In the genomic region with DNA sequence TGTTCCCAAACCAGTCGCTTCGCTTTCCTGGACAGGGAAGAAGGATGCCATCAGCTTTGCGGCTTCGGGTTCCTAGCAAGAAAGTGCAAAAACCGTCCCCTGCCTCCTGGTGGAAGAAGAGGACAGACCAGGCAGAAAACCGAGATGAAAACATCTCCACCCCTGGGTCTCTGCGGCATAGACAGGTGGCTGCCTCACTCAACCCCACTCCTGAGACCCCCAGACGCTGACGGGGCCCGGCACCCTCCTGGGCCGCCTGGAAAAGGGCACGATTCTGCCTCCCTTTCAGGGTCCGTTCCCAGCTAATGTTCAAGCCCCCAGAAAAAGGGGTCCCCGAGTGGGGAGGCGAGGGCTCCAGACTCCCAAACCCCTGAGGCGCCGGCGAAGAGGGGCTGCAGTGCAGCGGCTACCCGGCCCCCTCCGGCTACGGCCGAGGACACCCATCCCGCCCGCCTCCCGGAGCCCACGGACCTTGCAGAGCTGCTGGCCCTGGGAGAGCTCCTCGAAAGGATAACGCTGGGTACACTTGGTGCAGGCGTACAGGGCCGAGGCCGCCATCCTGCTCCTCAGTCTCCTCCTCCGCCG, we compare ENCODE assay signal across 8 cellular contexts. TPM values are rescaled to one million over a fixed set of nuclear protein-coding genes. Genes with fewer than 3 reads are reported as not detected.
DNase-seq lines count a peak whose midpoint lies in the region; ATAC-seq, FAIRE-seq and TF ChIP-seq lines count a peak whose summit lies in the region.

No MANE protein-coding gene starts in this region.

- peak; percentile 48 for FAIRE-seq in GM19239 (lab: Jason Lieb, UNC)

- peaks cover 10% of the 10 kb centered on the region for H3K27me3 Mint-ChIP-seq in CD4-positive, CD25-positive, alpha-beta regulatory T cell
- no peaks in the 10 kb centered on the region for H3K27me3 Mint-ChIP-seq in activated naive CD8-positive, alpha-beta T cell treated with anti-CD3 and anti-CD28 coated beads, Interleukin-2, amount 10 ng/mL, durations not matched to agents 7 days and 5 days

- TF ChIP-seq CTCF in left ventricle myocardium inferior (IDR thresholded peaks at IDR 0.05; ENCODE audit: borderline replicate concordance): peak; percentile 8
- TF ChIP-seq CTCF in retinal pigment epithelial cell (conservative IDR thresholded peaks at IDR 0.05; ENCODE audit: low read depth, low read length): peak; percentile 64

- H3K4me1 ChIP-seq in CD4-positive, CD25-positive, alpha-beta regulatory T cell (ENCODE audit: control insufficient read depth, insufficient read depth, low read length, poor library complexity, severe bottlenecking): peaks cover 48% of the 10 kb centered on the region
- H3K4me1 ChIP-seq in left ventricle myocardium inferior: peaks cover 50% of the 10 kb centered on the region

- H3K4me1 Mint-ChIP-seq in CD4-positive, CD25-positive, alpha-beta regulatory T cell: peaks cover 17 to 71% (median 54%) of the 10 kb centered on the region in 4 donors
- H3K4me1 Mint-ChIP-seq in activated naive CD8-positive, alpha-beta T cell treated with anti-CD3 and anti-CD28 coated beads, Interleukin-2, amount 10 ng/mL, durations not matched to agents 7 days and 5 days: peaks cover 43% of the 10 kb centered on the region

- no peaks in the 10 kb centered on the region for H3K9me3 Mint-ChIP-seq in CD4-positive, CD25-positive, alpha-beta regulatory T cell
- H3K9me3 Mint-ChIP-seq in activated naive CD8-positive, alpha-beta T cell treated with anti-CD3 and anti-CD28 coated beads, Interleukin-2, amount 10 ng/mL, durations not matched to agents 7 days and 5 days: no peaks in the 10 kb centered on the region

- H3K27ac Mint-ChIP-seq in CD4-positive, CD25-positive, alpha-beta regulatory T cell: peak overlapping the region; percentile 85 to 100 (median 95)
- H3K27ac Mint-ChIP-seq in activated naive CD8-positive, alpha-beta T cell treated with anti-CD3 and anti-CD28 coated beads, Interleukin-2, amount 10 ng/mL, durations not matched to agents 7 days and 5 days: peak overlapping the region; percentile 100

- intact Hi-C loops in left ventricle myocardium inferior (cut with micrococcal nuclease): no loop called here
- intact Hi-C loops in posterior vena cava (cut with DNase I): loop anchor here in 1 of 2 donors (5.0 kb wide), 1 partner anchor 433 kb away; no protein-coding TSS in a partner anchor

- H3K4me3 Mint-ChIP-seq in CD4-positive, CD25-positive, alpha-beta regulatory T cell: peak overlapping the region; percentile 96 to 100 (median 99)
- peak overlapping the region; percentile 95 for H3K4me3 Mint-ChIP-seq in activated naive CD8-positive, alpha-beta T cell treated with anti-CD3 and anti-CD28 coated beads, Interleukin-2, amount 10 ng/mL, durations not matched to agents 7 days and 5 days

- peak overlapping the region; percentile 92 for H3K4me3 ChIP-seq in CD4-positive, CD25-positive, alpha-beta regulatory T cell (ENCODE audit: low read depth, low read length)
- peak overlapping the region; percentile 87 for H3K4me3 ChIP-seq in left ventricle myocardium inferior
- H3K4me3 ChIP-seq in retinal pigment epithelial cell (ENCODE audit: low read length): peak overlapping the region; percentile 95

- H3K9me3 ChIP-seq in CD4-positive, CD25-positive, alpha-beta regulatory T cell (ENCODE audit: control insufficient read depth in 2 of 2, low read length in 2 of 2): no peaks in the 10 kb centered on the region
- no peaks in the 10 kb centered on the region for H3K9me3 ChIP-seq in left ventricle myocardium inferior (replicated peaks)

- POLR2A ChIA-PET in activated naive CD8-positive, alpha-beta T cell treated with anti-CD3 and anti-CD28 coated beads, Interleukin-2, amount 10 ng/mL, durations not matched to agents 7 days and 5 days (lab: Charles Lee): interaction anchor here (0.8 to 5.0 kb wide), 26 partner anchors 9 to 722 kb away, joined by 3 to 55 read pairs (median 4); partner anchors contain the start of genes CCDC82, ENDOD1, JRKL and MAML2

- peak overlapping the region; percentile 100 for H3K27ac ChIP-seq in CD4-positive, CD25-positive, alpha-beta regulatory T cell (ENCODE audit: insufficient read depth, low read length, poor library complexity, severe bottlenecking)
- peak overlapping the region; percentile 98 for H3K27ac ChIP-seq in left ventricle myocardium inferior (replicated peaks)

- peaks cover 33% of the 10 kb centered on the region for H3K36me3 ChIP-seq in CD4-positive, CD25-positive, alpha-beta regulatory T cell (ENCODE audit: control insufficient read depth, insufficient read depth, low read length)
- peaks cover 37% of the 10 kb centered on the region for H3K36me3 ChIP-seq in left ventricle myocardium inferior

- DNase-seq in CD4-positive, CD25-positive, alpha-beta regulatory T cell: peak in 1 of 3 donors; percentile 69
- DNase-seq in GM19239 (ENCODE audit: insufficient read length, low spot score) (no peak), NCI-H345 (lab: John Stamatoyannopoulos, UW) (peak; percentile 32), left ventricle myocardium inferior (no peak), retinal pigment epithelial cell (ENCODE audit: low read depth) (peak; percentile 25), posterior vena cava (ENCODE audit: low spot score) (no peak)
- no peak for DNase-seq in activated naive CD8-positive, alpha-beta T cell treated with anti-CD3 and anti-CD28 coated beads, Interleukin-2, amount 10 ng/mL, durations not matched to agents 7 days and 5 days

- H3K27me3 ChIP-seq in CD4-positive, CD25-positive, alpha-beta regulatory T cell (ENCODE audit: control insufficient read depth, insufficient read depth, low read length): no peaks in the 10 kb centered on the region
- no peaks in the 10 kb centered on the region for H3K27me3 ChIP-seq in left ventricle myocardium inferior (ENCODE audit: low read depth)

- peaks cover 29% of the 10 kb centered on the region for H3K36me3 Mint-ChIP-seq in CD4-positive, CD25-positive, alpha-beta regulatory T cell
- peaks cover 22% of the 10 kb centered on the region for H3K36me3 Mint-ChIP-seq in activated naive CD8-positive, alpha-beta T cell treated with anti-CD3 and anti-CD28 coated beads, Interleukin-2, amount 10 ng/mL, durations not matched to agents 7 days and 5 days

- no peak for ATAC-seq in CD4-positive, CD25-positive, alpha-beta regulatory T cell (ENCODE audit: low read depth in 2 of 2)
- no peak for ATAC-seq in activated naive CD8-positive, alpha-beta T cell treated with anti-CD3 and anti-CD28 coated beads, Interleukin-2, amount 10 ng/mL, durations not matched to agents 7 days and 5 days (ENCODE audit: low read depth)
- ATAC-seq in HG03565 (IDR thresholded peaks at IDR 0.05; ENCODE audit: unreplicated experiment): no peak

RNA-seq across cellular contexts. Expression of gene FAM76B, which starts 0.6 kb away (rescaled TPM):
- 72.7 TPM for total RNA-seq in CD4-positive, CD25-positive, alpha-beta regulatory T cell
- polyA plus RNA-seq in CD4-positive, CD25-positive, alpha-beta regulatory T cell: 10 to 100 TPM; 12.8 to 21.0 (median 13.5) TPM
- 10 to 100 TPM; 57.3 to 59.9 TPM for total RNA-seq in activated naive CD8-positive, alpha-beta T cell treated with anti-CD3 and anti-CD28 coated beads, Interleukin-2, amount 10 ng/mL, durations not matched to agents 7 days and 5 days
- 6.5 TPM for total RNA-seq in left ventricle myocardium inferior
- 10 to 100 TPM; 17.3 to 24.3 TPM for total RNA-seq in posterior vena cava

RNA-seq across cellular contexts. Expression of gene CEP57, which starts 1.3 kb away (rescaled TPM):
- 67.7 TPM for total RNA-seq in CD4-positive, CD25-positive, alpha-beta regulatory T cell
- polyA plus RNA-seq in CD4-positive, CD25-positive, alpha-beta regulatory T cell: 10 to 100 TPM; 51.6 to 69.9 (median 59.3) TPM
- 100 to 1,000 TPM; 101 to 106 TPM for total RNA-seq in activated naive CD8-positive, alpha-beta T cell treated with anti-CD3 and anti-CD28 coated beads, Interleukin-2, amount 10 ng/mL, durations not matched to agents 7 days and 5 days
- total RNA-seq in left ventricle myocardium inferior: 22.2 TPM
- total RNA-seq in posterior vena cava: 10 to 100 TPM; 22.0 to 26.7 TPM

Comparison
In these comparisons a context has a peak if more than half of its experiments do, and no peak if none do; other contexts are left out.
1. DNase-seq: peak in NCI-H345 (single experiment) and retinal pigment epithelial cell (single experiment); none in GM19239 (single experiment), activated naive CD8-positive, alpha-beta T cell treated with anti-CD3 and anti-CD28 coated beads, Interleukin-2, amount 10 ng/mL, durations not matched to agents 7 days and 5 days (single experiment), left ventricle myocardium inferior (single experiment) and posterior vena cava (single experiment).
2. Peak in every context shown above with its lines, with median percentiles within 50 percentile points of each other: H3K4me3 ChIP-seq.